In genomic region chr3:126683506-126683905, GRCh38 we compare ENCODE assay signal across 17 cellular contexts. TPM values are rescaled to one million over a fixed set of nuclear protein-coding genes. Genes with fewer than 3 reads are reported as not detected.
DNase-seq lines count a peak whose midpoint lies in the region; ATAC-seq and TF ChIP-seq lines count a peak whose summit lies in the region.
"Had no signal": no experiment of that assay in that cellular context is flagged by ENCODE, and none has a peak within 500 bp of the region (broad histone marks: within the 10 kb centered on the region; RNA-seq: fewer than 3 reads in every experiment).

No MANE protein-coding gene starts in this region.

- no peak overlapping the region for H3K4me2 ChIP-seq in neural cell (ENCODE audit: low read length)
- H3K4me2 ChIP-seq: hepatocyte had no signal

- no peaks in the 10 kb centered on the region for H3K36me3 ChIP-seq in neural cell (ENCODE audit: insufficient read depth, low read length)
- H3K36me3 ChIP-seq in CD4-positive, alpha-beta memory T cell (ENCODE audit: insufficient read depth, low read length) = no peaks in the 10 kb centered on the region
- H3K36me3 ChIP-seq: esophagus squamous epithelium, left ventricle myocardium inferior, MG63 had no signal

- intact Hi-C loops in CD4-positive, alpha-beta memory T cell (cut with micrococcal nuclease) = no loop called here

- no peaks in the 10 kb centered on the region for H3K9me3 ChIP-seq in neural cell (ENCODE audit: low read length)
- H3K9me3 ChIP-seq in CD4-positive, alpha-beta memory T cell (ENCODE audit: control insufficient read depth in 1 of 2, low read length in 2 of 2) = no peaks in the 10 kb centered on the region
- H3K9me3 ChIP-seq: esophagus squamous epithelium, left ventricle myocardium inferior, MG63 had no signal

- H3K79me2 ChIP-seq in neural cell (replicated peaks; ENCODE audit: insufficient read depth, low read length) = no peaks in the 10 kb centered on the region
- H3K79me2 ChIP-seq: hepatocyte had no signal

- TF ChIP-seq CTCF in neural cell (IDR thresholded peaks at IDR 0.05; ENCODE audit: poor library complexity, severe bottlenecking) = no peak

- H3K9me2 ChIP-seq in neural cell (ENCODE audit: insufficient read depth, low read length) = no peaks in the 10 kb centered on the region

- H3K27me3 ChIP-seq in neural cell (ENCODE audit: insufficient read depth, low read depth, low read length) = no peaks in the 10 kb centered on the region
- H3K27me3 ChIP-seq in CD4-positive, alpha-beta memory T cell (ENCODE audit: insufficient read depth, low read length) = no peaks in the 10 kb centered on the region
- H3K27me3 ChIP-seq: hepatocyte had no signal

- no peak overlapping the region for H3K27ac ChIP-seq in neural cell (ENCODE audit: low read length)
- no peak overlapping the region for H3K27ac ChIP-seq in CD4-positive, alpha-beta memory T cell (ENCODE audit: low read depth, low read length)
- H3K27ac ChIP-seq: esophagus squamous epithelium, hepatocyte, left ventricle myocardium inferior had no signal

- DNase-seq in ELF-1 (ENCODE audit: low read depth, low spot score) = peak; percentile 72
- DNase-seq in NCI-H2081 (lab: John Stamatoyannopoulos, UW) = peak; percentile 85 to 96
- no peak for DNase-seq in activated naive CD4-positive, alpha-beta T cell (lab: John Stamatoyannopoulos, UW)
- no peak for DNase-seq in activated CD4-positive, alpha-beta T cell treated with anti-CD3 and anti-CD28 coated beads, Interleukin-2, amount 50 U/mL, for 1 hour
- no peak for DNase-seq in CD4-positive, alpha-beta memory T cell
- DNase-seq: activated CD8-positive, alpha-beta memory T cell treated with anti-CD3 and anti-CD28 coated beads for 24 hours; activated effector memory CD4-positive, alpha-beta T cell treated with Interleukin-2 at 50 U/mL for 16 hours; esophagus squamous epithelium; GF-D8; left ventricle myocardium inferior; MG63; naive thymus-derived CD4-positive, alpha-beta T cell had no signal

- peaks cover 3 to 4% of the 10 kb centered on the region in 2 donors for H3K27me3 Mint-ChIP-seq in CD4-positive, alpha-beta memory T cell

- H3K4me3 ChIP-seq in neural cell (ENCODE audit: low read length) = no peak overlapping the region
- H3K4me3 ChIP-seq in CD4-positive, alpha-beta memory T cell (ENCODE audit: low read length in 2 of 2) = no peak overlapping the region
- H3K4me3 ChIP-seq: esophagus squamous epithelium, hepatocyte, left ventricle myocardium inferior, MG63 had no signal

- CTCF ChIA-PET in CD4-positive, alpha-beta memory T cell (lab: Charles Lee; ENCODE audit: partially characterized antibody) = interaction anchor here (1.7 to 2.6 kb wide), 3 partner anchors 9 to 865 kb away, joined by 3 to 15 read pairs (median 5); no protein-coding TSS in a partner anchor

- H3F3A ChIP-seq in neural cell (ENCODE audit: insufficient read depth, low read length, poor library complexity, severe bottlenecking) = no peaks in the 10 kb centered on the region

- ATAC-seq in SK-N-SH treated with all-trans-retinoic acid at 6 μM for 48 hours = no peak
- ATAC-seq: naive thymus-derived CD4-positive, alpha-beta T cell had no signal

- no peak for TF ChIP-seq RAD21 in neural cell (conservative IDR thresholded peaks at IDR 0.05)

- H3K9ac ChIP-seq in neural cell (ENCODE audit: low read length) = peak overlapping the region; percentile 46

- no peak overlapping the region for H3K4me3 Mint-ChIP-seq in CD4-positive, alpha-beta memory T cell
- H3K4me3 Mint-ChIP-seq: CD14-positive monocyte; dendritic cell treated with granulocyte-macrophage colony-stimulating factor and Interleukin-4, amounts not matched to agents 40 ng/mL and 50 ng/mL, for 4 days; naive thymus-derived CD4-positive, alpha-beta T cell had no signal

- no peaks in the 10 kb centered on the region for H3K9me3 Mint-ChIP-seq in CD4-positive, alpha-beta memory T cell
- H3K9me3 Mint-ChIP-seq: dendritic cell treated with granulocyte-macrophage colony-stimulating factor and Interleukin-4, amounts not matched to agents 40 ng/mL and 50 ng/mL, for 4 days; naive thymus-derived CD4-positive, alpha-beta T cell had no signal

- POLR2A ChIA-PET in CD4-positive, alpha-beta memory T cell (lab: Charles Lee; ENCODE audit: partially characterized antibody) = no interaction called here

- peaks cover 3% of the 10 kb centered on the region for H3K4me1 ChIP-seq in CD4-positive, alpha-beta memory T cell (ENCODE audit: insufficient read depth, low read length)

- peak overlapping the region in 1 of 7 donors; percentile 90 for H3K27ac Mint-ChIP-seq in CD4-positive, alpha-beta memory T cell
- H3K27ac Mint-ChIP-seq: CD14-positive monocyte; dendritic cell treated with granulocyte-macrophage colony-stimulating factor and Interleukin-4, amounts not matched to agents 40 ng/mL and 50 ng/mL, for 4 days; naive thymus-derived CD4-positive, alpha-beta T cell had no signal

- peak overlapping the region; percentile 14 for H2AFZ ChIP-seq in neural cell (ENCODE audit: low read depth, low read length)
- H2AFZ ChIP-seq: hepatocyte had no signal

- H3K4me1 Mint-ChIP-seq in CD4-positive, alpha-beta memory T cell = peaks cover 0 to 8% (median 3%) of the 10 kb centered on the region in 4 donors

- TF ChIP-seq EP300 in neural cell (conservative IDR thresholded peaks at IDR 0.05; ENCODE audit: poor library complexity, severe bottlenecking) = no peak

- H4K20me1 ChIP-seq in neural cell (ENCODE audit: insufficient read depth) = no peaks in the 10 kb centered on the region

- H3K36me3 Mint-ChIP-seq in CD4-positive, alpha-beta memory T cell = no peaks in the 10 kb centered on the region
- H3K36me3 Mint-ChIP-seq: CD14-positive monocyte; naive thymus-derived CD4-positive, alpha-beta T cell had no signal

TF ChIP-seq in SK-N-SH treated with all-trans-retinoic acid at 6 μM for 48 hours, 23 proteins besides CTCF, POLR2A, EP300 and RAD21:
- no peak for TF ChIP-seq ARNTL (CRISPR knock-in tag; IDR thresholded peaks at IDR 0.05; ENCODE audit: borderline replicate concordance, low read depth)
- TF ChIP-seq CSDC2 (CRISPR knock-in tag; IDR thresholded peaks at IDR 0.05) = no peak
- TF ChIP-seq ZC3H10 (CRISPR knock-in tag; IDR thresholded peaks at IDR 0.05) = no peak
- no peak for TF ChIP-seq ISL1 (CRISPR knock-in tag; IDR thresholded peaks at IDR 0.05)
- peak; percentile 61; the same call in 1 of the 2 replicates for TF ChIP-seq ZFP3 (CRISPR knock-in tag; IDR thresholded peaks at IDR 0.05)
- TF ChIP-seq CREB5 (CRISPR knock-in tag; IDR thresholded peaks at IDR 0.05; ENCODE audit: low read depth) = no peak

TF ChIP-seq in neural cell, 6 proteins besides CTCF, POLR2A, EP300 and RAD21:
- TF ChIP-seq POLR2AphosphoS5 (IDR thresholded peaks at IDR 0.05) (no peak), TAF1 (IDR thresholded peaks at IDR 0.05; ENCODE audit: low read depth) (no peak), MXI1 (conservative IDR thresholded peaks at IDR 0.05; ENCODE audit: poor library complexity, severe bottlenecking) (no peak), EZH2 (IDR thresholded peaks at IDR 0.05; ENCODE audit: borderline replicate concordance, insufficient read depth, low read length, poor library complexity, severe bottlenecking) (no peak), SMC3 (conservative IDR thresholded peaks at IDR 0.05; ENCODE audit: poor library complexity) (no peak)
- TF ChIP-seq, protein P1, sequence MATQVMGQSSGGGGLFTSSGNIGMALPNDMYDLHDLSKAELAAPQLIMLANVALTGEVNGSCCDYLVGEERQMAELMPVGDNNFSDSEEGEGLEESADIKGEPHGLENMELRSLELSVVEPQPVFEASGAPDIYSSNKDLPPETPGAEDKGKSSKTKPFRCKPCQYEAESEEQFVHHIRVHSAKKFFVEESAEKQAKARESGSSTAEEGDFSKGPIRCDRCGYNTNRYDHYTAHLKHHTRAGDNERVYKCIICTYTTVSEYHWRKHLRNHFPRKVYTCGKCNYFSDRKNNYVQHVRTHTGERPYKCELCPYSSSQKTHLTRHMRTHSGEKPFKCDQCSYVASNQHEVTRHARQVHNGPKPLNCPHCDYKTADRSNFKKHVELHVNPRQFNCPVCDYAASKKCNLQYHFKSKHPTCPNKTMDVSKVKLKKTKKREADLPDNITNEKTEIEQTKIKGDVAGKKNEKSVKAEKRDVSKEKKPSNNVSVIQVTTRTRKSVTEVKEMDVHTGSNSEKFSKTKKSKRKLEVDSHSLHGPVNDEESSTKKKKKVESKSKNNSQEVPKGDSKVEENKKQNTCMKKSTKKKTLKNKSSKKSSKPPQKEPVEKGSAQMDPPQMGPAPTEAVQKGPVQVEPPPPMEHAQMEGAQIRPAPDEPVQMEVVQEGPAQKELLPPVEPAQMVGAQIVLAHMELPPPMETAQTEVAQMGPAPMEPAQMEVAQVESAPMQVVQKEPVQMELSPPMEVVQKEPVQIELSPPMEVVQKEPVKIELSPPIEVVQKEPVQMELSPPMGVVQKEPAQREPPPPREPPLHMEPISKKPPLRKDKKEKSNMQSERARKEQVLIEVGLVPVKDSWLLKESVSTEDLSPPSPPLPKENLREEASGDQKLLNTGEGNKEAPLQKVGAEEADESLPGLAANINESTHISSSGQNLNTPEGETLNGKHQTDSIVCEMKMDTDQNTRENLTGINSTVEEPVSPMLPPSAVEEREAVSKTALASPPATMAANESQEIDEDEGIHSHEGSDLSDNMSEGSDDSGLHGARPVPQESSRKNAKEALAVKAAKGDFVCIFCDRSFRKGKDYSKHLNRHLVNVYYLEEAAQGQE (IDR thresholded peaks at IDR 0.05; ENCODE audit: borderline replicate concordance) = peak; percentile 21

RNA-seq across cellular contexts. Expression of gene CHCHD6, which starts 20.5 kb away (rescaled TPM):
- polyA plus RNA-seq in neural cell = 102 and 105 TPM in 2 replicates
- 45.7 and 48.0 TPM in 2 replicates for polyA minus RNA-seq in neural cell
- 1 to 10 TPM; 7.3 to 8.9 TPM for total RNA-seq in CD4-positive, alpha-beta memory T cell
- 10 to 100 TPM; 11.5 to 12.3 TPM for polyA plus RNA-seq in CD4-positive, alpha-beta memory T cell

RNA-seq across cellular contexts. Expression of gene TXNRD3, which starts 28.6 kb away (rescaled TPM):
- 2.2 and 2.5 TPM in 2 replicates for polyA plus RNA-seq in neural cell
- polyA minus RNA-seq in neural cell = 6.3 and 9.8 TPM in 2 replicates
- under 1 TPM; 0.87 to 0.97 TPM for total RNA-seq in CD4-positive, alpha-beta memory T cell
- polyA plus RNA-seq in CD4-positive, alpha-beta memory T cell = 1 to 10 TPM in 1 of 2 donors, under 1 TPM in 1; 0.77 to 1.0 TPM

Comparison
In these comparisons a context has a peak if more than half of its experiments do, and no peak if none do; other contexts are left out.
1. DNase-seq: peak in ELF-1 (single experiment) and NCI-H2081 (2 of 2); none in activated naive CD4-positive, alpha-beta T cell (0 of 4), activated CD4-positive, alpha-beta T cell treated with anti-CD3 and anti-CD28 coated beads, Interleukin-2, amount 50 U/mL, for 1 hour (single experiment) and CD4-positive, alpha-beta memory T cell (0 of 5).